Comparison of ENCODE assay signal across 8 cellular contexts in the genomic region with DNA sequence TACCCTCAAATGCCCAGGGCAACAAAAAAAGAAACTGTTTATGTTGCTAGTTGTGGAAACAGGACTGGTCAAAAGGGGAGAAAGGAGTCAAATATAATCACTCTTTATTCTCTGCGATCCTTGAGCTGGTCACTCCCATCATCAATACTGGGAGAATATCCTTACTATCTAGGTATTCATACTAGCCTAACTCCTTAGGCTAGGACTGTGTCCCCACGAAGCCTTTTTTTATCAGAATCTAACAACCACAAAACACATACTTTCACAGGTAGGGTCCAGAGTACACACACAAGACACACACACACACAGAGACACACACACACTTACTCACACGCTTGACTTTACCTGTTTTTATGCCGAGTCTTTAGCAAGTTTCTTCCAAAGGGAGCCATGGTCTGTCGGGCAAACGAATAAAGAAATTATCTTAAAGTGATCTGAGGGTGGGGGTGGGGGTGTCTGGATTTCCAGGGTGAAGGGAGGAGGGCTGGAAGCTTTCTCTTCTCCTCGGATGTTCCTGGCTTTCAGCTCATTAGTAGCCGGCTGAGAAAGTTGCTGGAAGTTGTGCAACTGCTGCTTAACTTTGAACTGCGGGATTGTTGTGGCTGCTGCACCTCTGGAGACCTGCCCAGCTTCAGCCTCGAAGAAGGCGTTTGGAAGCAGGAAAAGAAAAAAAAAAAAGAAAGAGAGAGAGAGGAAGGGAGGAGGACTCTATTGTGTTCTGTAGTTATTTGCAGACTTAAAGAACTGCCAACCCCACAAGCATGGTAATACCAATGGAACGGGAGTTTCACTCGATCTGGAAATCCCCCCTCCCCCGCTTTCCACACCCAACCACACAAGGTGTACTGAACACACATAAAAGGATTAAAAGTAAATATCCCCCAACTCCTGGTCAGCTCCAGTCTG. TPM values are rescaled to one million over a fixed set of nuclear protein-coding genes. Genes with fewer than 3 reads are reported as not detected.
DNase-seq lines count a peak whose midpoint lies in the region; ATAC-seq and TF ChIP-seq lines count a peak whose summit lies in the region.

A gene (minus strand): TSS at position 600 of the 906 bp plus-strand sequence. CDS start 208 bp downstream, at position 392.

- H3K27me3 Mint-ChIP-seq in GM23338 (ENCODE audit: insufficient read depth, low read depth, poor library complexity) (peaks cover 4% of the 10 kb centered on the region), WTC11 (ENCODE audit: low read depth) (no peaks in the 10 kb centered on the region)

- H3K27me3 ChIP-seq in GM23338 (ENCODE audit: insufficient read depth), result no peaks in the 10 kb centered on the region
- H3K27me3 ChIP-seq in hepatocyte, result no peaks in the 10 kb centered on the region
- no peaks in the 10 kb centered on the region for H3K27me3 ChIP-seq in gastrocnemius medialis

- in situ Hi-C loops in gastrocnemius medialis (cut with MboI; ENCODE audit: low sequenced_read_pairs in 4 of 4), result no loop called here

- peak; percentile 66 for ATAC-seq in GM23338
- ATAC-seq in WTC11, result peak; percentile 62
- peak; percentile 82 to 88 for ATAC-seq in gastrocnemius medialis
- ATAC-seq in HG02588 (IDR thresholded peaks at IDR 0.05; ENCODE audit: unreplicated experiment), result no peak

- H2AFZ ChIP-seq in GM23338 (peak within 1 kb of the TSS; percentile 30; the same call in 1 of the 2 replicates), hepatocyte (peak within 1 kb of the TSS; percentile 61)

- H3K4me1 ChIP-seq in GM23338 (ENCODE audit: insufficient read depth), result peaks cover 29% of the 10 kb centered on the region
- peaks cover 6% of the 10 kb centered on the region for H3K4me1 ChIP-seq in hepatocyte (ENCODE audit: insufficient read depth)
- H3K4me1 ChIP-seq in gastrocnemius medialis, result peaks cover 0 to 5% of the 10 kb centered on the region in 2 donors

- no peaks in the 10 kb centered on the region for H3K9me3 Mint-ChIP-seq in GM23338
- no peaks in the 10 kb centered on the region for H3K9me3 Mint-ChIP-seq in WTC11

- intact Hi-C loops in gastrocnemius medialis (cut with DNase I; ENCODE audit: low total_unique reads), result no loop called here

- H3K36me3 Mint-ChIP-seq in GM23338 (ENCODE audit: low read depth), result no peaks in the 10 kb centered on the region
- H3K36me3 Mint-ChIP-seq in WTC11, result no peaks in the 10 kb centered on the region

- no peak for TF ChIP-seq POLR2A in gastrocnemius medialis (IDR thresholded peaks at IDR 0.05)

- no peaks in the 10 kb centered on the region for H3K79me2 ChIP-seq in GM23338 (replicated peaks; ENCODE audit: insufficient read depth)
- H3K79me2 ChIP-seq in hepatocyte, result no peaks in the 10 kb centered on the region

- H3K9me3 ChIP-seq in hepatocyte (ENCODE audit: low read depth) (no peaks in the 10 kb centered on the region), gastrocnemius medialis (no peaks in the 10 kb centered on the region)

- POLR2A ChIA-PET in WTC11 (lab: Charles Lee), result no interaction called here

- H3K4me3 ChIP-seq in GM23338, result peak within 1 kb of the TSS; percentile 29; the same call in 1 of the 2 replicates
- peak within 1 kb of the TSS; percentile 30 for H3K4me3 ChIP-seq in hepatocyte
- peak within 1 kb of the TSS; percentile 41 to 57 (median 50) for H3K4me3 ChIP-seq in gastrocnemius medialis

- WGBS in hepatocyte (ENCODE audit: low lambda C conversion rate, missing lambda C conversion rate), result 13% methylated on average over 14 of the region's 14 CpGs

- H3K9me2 ChIP-seq in GM23338 (ENCODE audit: insufficient read depth), result no peaks in the 10 kb centered on the region
- H3K9me2 ChIP-seq in hepatocyte (replicated peaks; ENCODE audit: insufficient read depth), result no peaks in the 10 kb centered on the region

- peak within 1 kb of the TSS; percentile 25 for H3K4me3 Mint-ChIP-seq in GM23338
- peak within 1 kb of the TSS; percentile 54 for H3K4me3 Mint-ChIP-seq in WTC11

- H3K36me3 ChIP-seq in GM23338 (ENCODE audit: insufficient read depth), result no peaks in the 10 kb centered on the region
- H3K36me3 ChIP-seq in hepatocyte (replicated peaks; ENCODE audit: insufficient read depth, low read depth), result no peaks in the 10 kb centered on the region
- no peaks in the 10 kb centered on the region for H3K36me3 ChIP-seq in gastrocnemius medialis

- H3F3A ChIP-seq in GM23338 (replicated peaks; ENCODE audit: low read depth), result no peaks in the 10 kb centered on the region

- H3K27ac Mint-ChIP-seq in GM23338 (peak within 1 kb of the TSS; percentile 57), WTC11 (peak within 1 kb of the TSS; percentile 90)

- H3K27ac ChIP-seq in GM23338 (ENCODE audit: low read depth), result 0 out of 2 replicates have a peak within 1 kb of the TSS, but pooled peaks have one; percentile 1
- peak within 1 kb of the TSS; percentile 67 for H3K27ac ChIP-seq in hepatocyte
- H3K27ac ChIP-seq in gastrocnemius medialis, result peak within 1 kb of the TSS; percentile 55 to 76 (median 70)

- DNase-seq in GM23338 (ENCODE audit: low spot score) (peak; percentile 28), WTC11 (ENCODE audit: low spot score) (no peak), hepatocyte (ENCODE audit: low spot score) (peak; percentile 70), gastrocnemius medialis (peak; percentile 13 to 60), D341Med (ENCODE audit: low spot score) (no peak), NCI-H526 treated with DMSO at 0.1 percent for 48 hours (lab: John Stamatoyannopoulos, UW) (no peak)
- DNase-seq in activated CD4-positive, alpha-beta T cell treated with anti-CD3 and anti-CD28 coated beads, Interleukin-2, amount 50 U/mL, for 48 hours, result no peak

- CTCF ChIA-PET in WTC11 (lab: Charles Lee), result interaction anchor here (1.1 to 2.2 kb wide), 3 partner anchors 10 to 36 kb away, joined by 3 to 9 read pairs (median 6); no protein-coding TSS in a partner anchor

- TF ChIP-seq CTCF in GM23338 (conservative IDR thresholded peaks at IDR 0.05; ENCODE audit: low read depth in 2 of 2) (no peak), WTC11 (IDR thresholded peaks at IDR 0.05) (no peak), hepatocyte (IDR thresholded peaks at IDR 0.05; ENCODE audit: poor library complexity) (no peak), gastrocnemius medialis (IDR thresholded peaks at IDR 0.05 in 4 of 5, conservative IDR thresholded peaks at IDR 0.05 in 1 of 5) (no peak)

- H4K20me1 ChIP-seq in GM23338 (replicated peaks; ENCODE audit: insufficient read depth), result no peaks in the 10 kb centered on the region
- no peaks in the 10 kb centered on the region for H4K20me1 ChIP-seq in hepatocyte (ENCODE audit: insufficient read depth, poor library complexity, severe bottlenecking)

- H3K4me1 Mint-ChIP-seq in GM23338, result peaks cover 22% of the 10 kb centered on the region
- H3K4me1 Mint-ChIP-seq in WTC11, result peaks cover 27% of the 10 kb centered on the region

- peak within 1 kb of the TSS; percentile 1 for H3K4me2 ChIP-seq in GM23338
- H3K4me2 ChIP-seq in hepatocyte, result peak within 1 kb of the TSS; percentile 74

TF ChIP-seq in GM23338, 12 proteins besides CTCF, POLR2A, EP300 and RAD21 (continues in another document):
- TF ChIP-seq JUNB (IDR thresholded peaks at IDR 0.05; ENCODE audit: unreplicated experiment) (no peak), EZH2 (IDR thresholded peaks at IDR 0.05; ENCODE audit: low read depth, unreplicated experiment) (no peak), CREB1 (CRISPR knock-in tag; IDR thresholded peaks at IDR 0.05; ENCODE audit: low read depth) (no peak), POLR2AphosphoS5 (IDR thresholded peaks at IDR 0.05; ENCODE audit: low read depth) (no peak), EZH2phosphoT487 (IDR thresholded peaks at IDR 0.05; ENCODE audit: unreplicated experiment) (no peak), STAT1 (IDR thresholded peaks at IDR 0.05; ENCODE audit: unreplicated experiment) (no peak)

TF ChIP-seq in WTC11, 78 proteins besides CTCF, POLR2A, EP300 and RAD21:
- TF ChIP-seq SMAD3 (CRISPR knock-in tag; IDR thresholded peaks at IDR 0.05; ENCODE audit: borderline replicate concordance), result no peak

RNA-seq across cellular contexts. Expression of the gene that starts here (rescaled TPM):
- total RNA-seq in GM23338 (2014; rRNA removed; shearing (Covaris generic)), result 0.35 and 0.39 TPM in 2 replicates
- polyA plus RNA-seq in GM23338 (2016; fragmentation: Nextera tagmentation; extraction: Ambion mirVana), result 0.17 and 0.31 TPM in 2 replicates
- total RNA-seq in WTC11 (2021), result 0.25 to 0.33 TPM (median 0.30 TPM) in 3 replicates
- 0.60 and 1.4 TPM in 2 replicates for total RNA-seq in hepatocyte
- 0.31 and 0.40 TPM in 2 replicates for polyA plus RNA-seq in hepatocyte
- 1 to 10 TPM in 2 of 4 donors, under 1 TPM in 2; 0.46 to 1.3 (median 0.90) TPM for total RNA-seq in gastrocnemius medialis

Comparison
In these comparisons a context has a peak if more than half of its experiments do, and no peak if none do; other contexts are left out.
1. Peak in DNase-seq, ATAC-seq, H3K4me3 ChIP-seq, H3K27ac ChIP-seq and H3K4me2 ChIP-seq in GM23338; RNA of the gene not detected or under 1 TPM.
2. Peak in ATAC-seq in WTC11; RNA of the gene not detected or under 1 TPM.
3. DNase-seq: peak in hepatocyte (single experiment) and gastrocnemius medialis (2 of 2); none in WTC11 (single experiment), activated CD4-positive, alpha-beta T cell treated with anti-CD3 and anti-CD28 coated beads, Interleukin-2, amount 50 U/mL, for 48 hours (0 of 2), D341Med (single experiment) and NCI-H526 treated with DMSO at 0.1 percent for 48 hours (single experiment).
4. H3K27ac ChIP-seq: peak in every context shown above with its lines; median percentile 70 in gastrocnemius medialis; 67 in hepatocyte; 1 in GM23338.
5. Peak in every context shown above with its lines, with median percentiles within 50 percentile points of each other: H3K4me3 ChIP-seq.